11 cellular contexts compared by ENCODE assay signal in genomic region chr17:62808576-62808970, GRCh38. TPM values are rescaled to one million over a fixed set of nuclear protein-coding genes. Genes with fewer than 3 reads are reported as not detected.
DNase-seq lines count a peak whose midpoint lies in the region; ATAC-seq, FAIRE-seq and TF ChIP-seq lines count a peak whose summit lies in the region.
"Had no signal": no experiment of that assay in that cellular context is flagged by ENCODE, and none has a peak within 500 bp of the region (broad histone marks: within the 10 kb centered on the region; RNA-seq: fewer than 3 reads in every experiment).

No MANE protein-coding gene starts in this region.

- H4K5ac ChIP-seq in mesendoderm (ENCODE audit: low read length), result no peak overlapping the region

- H3K9me3 Mint-ChIP-seq in chondrocyte (ENCODE audit: low read depth), result peaks cover under 1% of the 10 kb centered on the region

- no peak for DNase-seq in cardiac muscle cell (ENCODE audit: low read depth in 1 of 2, low spot score in 1 of 2)
- DNase-seq in right cardiac atrium, result no peak
- DNase-seq in chondrocyte (ENCODE audit: low spot score), result no peak
- DNase-seq in mesendoderm, result no peak
- no peak for DNase-seq in urothelium cell line (ENCODE audit: low spot score)
- DNase-seq in Ammon's horn (ENCODE audit: low spot score), result no peak
- DNase-seq: cortex of kidney, SJCRH30 had no signal

- H2BK5ac ChIP-seq in mesendoderm (ENCODE audit: low read length), result no peak overlapping the region

- no peaks in the 10 kb centered on the region for H3K79me2 ChIP-seq in mesendoderm (ENCODE audit: control insufficient read depth, insufficient read depth, low read length)

- H3K27me3 ChIP-seq in cardiac muscle cell (no peaks in the 10 kb centered on the region), right cardiac atrium (ENCODE audit: control insufficient read depth, insufficient read depth) (no peaks in the 10 kb centered on the region), mesendoderm (ENCODE audit: insufficient read depth, low read length, poor library complexity) (no peaks in the 10 kb centered on the region)
- H3K27me3 ChIP-seq: SJCRH30 had no signal

- no peak overlapping the region for H3K4ac ChIP-seq in mesendoderm (ENCODE audit: low read depth, low read length)

- no peaks in the 10 kb centered on the region for H3K9me3 ChIP-seq in cardiac muscle cell (ENCODE audit: low read depth)
- H3K9me3 ChIP-seq in right cardiac atrium (ENCODE audit: control insufficient read depth, low read length), result peaks cover 3% of the 10 kb centered on the region
- H3K9me3 ChIP-seq: SJCRH30 had no signal

- no peaks in the 10 kb centered on the region for H3K27me3 Mint-ChIP-seq in chondrocyte (ENCODE audit: low read depth)

- H3K18ac ChIP-seq in mesendoderm (ENCODE audit: low read length), result no peak overlapping the region

- no peak overlapping the region for H3K56ac ChIP-seq in mesendoderm (ENCODE audit: low read length)

- no peak overlapping the region for H4K8ac ChIP-seq in mesendoderm (ENCODE audit: low read depth, low read length)

- H3K27ac ChIP-seq in cardiac muscle cell (no peak overlapping the region), right cardiac atrium (ENCODE audit: low read length) (no peak overlapping the region), mesendoderm (ENCODE audit: low read depth, low read length) (no peak overlapping the region)
- H3K27ac ChIP-seq: SJCRH30 had no signal

- peaks cover 13% of the 10 kb centered on the region for H3K4me1 ChIP-seq in cardiac muscle cell (ENCODE audit: low read depth)
- H3K4me1 ChIP-seq in right cardiac atrium (ENCODE audit: control insufficient read depth, insufficient read depth, low read length), result no peaks in the 10 kb centered on the region
- H3K4me1 ChIP-seq in mesendoderm (ENCODE audit: control insufficient read depth, low read depth, low read length), result no peaks in the 10 kb centered on the region
- H3K4me1 ChIP-seq: SJCRH30 had no signal

- intact Hi-C loops in right cardiac atrium (cut with DNase I), result no loop called here

- no peak overlapping the region for H3K23ac ChIP-seq in mesendoderm (ENCODE audit: low read length)

- H3K4me3 Mint-ChIP-seq in chondrocyte (ENCODE audit: unreplicated experiment), result peak overlapping the region; percentile 40

- ATAC-seq in right cardiac atrium (no peak), HG02571 (IDR thresholded peaks at IDR 0.05; ENCODE audit: unreplicated experiment) (no peak), GM18502 (IDR thresholded peaks at IDR 0.05; ENCODE audit: poor library complexity, unreplicated experiment) (no peak)

- TF ChIP-seq CTCF in cardiac muscle cell (IDR thresholded peaks at IDR 0.05; ENCODE audit: low read depth, low read length) (no peak), chondrocyte (IDR thresholded peaks at IDR 0.05) (no peak)

- H3K36me3 ChIP-seq in cardiac muscle cell, result no peaks in the 10 kb centered on the region
- no peaks in the 10 kb centered on the region for H3K36me3 ChIP-seq in mesendoderm (ENCODE audit: control insufficient read depth, insufficient read depth, low read length)
- H3K36me3 ChIP-seq: SJCRH30 had no signal

- H2BK120ac ChIP-seq in mesendoderm (ENCODE audit: low read depth, low read length), result no peak overlapping the region

- no peak overlapping the region for H2BK15ac ChIP-seq in mesendoderm (replicated peaks; ENCODE audit: low read depth)

- H3K4me2 ChIP-seq in mesendoderm (ENCODE audit: low read length), result peak overlapping the region; percentile 40

- no peak overlapping the region for H2AK5ac ChIP-seq in mesendoderm (ENCODE audit: low read length)

- no peak overlapping the region for H3K27ac Mint-ChIP-seq in chondrocyte (ENCODE audit: unreplicated experiment)

- H3K4me1 Mint-ChIP-seq in chondrocyte (ENCODE audit: low read depth), result peaks cover 31% of the 10 kb centered on the region

- no peak overlapping the region for H3K9ac ChIP-seq in mesendoderm (ENCODE audit: low read length)

- no peaks in the 10 kb centered on the region for H3K79me1 ChIP-seq in mesendoderm (ENCODE audit: low read length)

- peak overlapping the region; percentile 35 for H3K4me3 ChIP-seq in cardiac muscle cell
- H3K4me3 ChIP-seq in right cardiac atrium (ENCODE audit: low read length), result no peak overlapping the region
- H3K4me3 ChIP-seq in mesendoderm (ENCODE audit: low read length), result no peak overlapping the region
- H3K4me3 ChIP-seq: SJCRH30 had no signal

- H3K36me3 Mint-ChIP-seq in chondrocyte (ENCODE audit: low read depth), result no peaks in the 10 kb centered on the region

- WGBS in right cardiac atrium, result 67% methylated on average over 10 of the region's 10 CpGs
- WGBS in mesendoderm (ENCODE audit: extremely low coverage, insufficient coverage, low lambda C conversion rate), result no CpG with 5 or more reads among the region's 10 CpGs

- peak; percentile 27 for FAIRE-seq in urothelium cell line (lab: Jason Lieb, UNC)

RNA-seq across cellular contexts. Expression of gene MARCHF10, which starts 0.5 kb away (rescaled TPM):
- total RNA-seq in cardiac muscle cell (0.77 and 2.1 TPM in 2 replicates), right cardiac atrium (not detected), chondrocyte (0.17 TPM in 1 of 3 replicates, not detected in the others)
- polyA plus RNA-seq in cardiac muscle cell (1.1 and 3.1 TPM in 2 replicates), right cardiac atrium (0.20 TPM)
- polyA plus RNA-seq in mesendoderm (2013, experiment 1 of 2), result 0.13 TPM
- 0.15 TPM for polyA plus RNA-seq in mesendoderm (2013, experiment 2 of 2)
- total RNA-seq: left colon, SJCRH30 had no signal
